21 cellular contexts compared by ENCODE assay signal in genomic region chrY:13805736-13806067, GRCh38.
DNase-seq lines count a peak whose midpoint lies in the region; ATAC-seq and TF ChIP-seq lines count a peak whose summit lies in the region.
"Had no signal": no experiment of that assay in that cellular context is flagged by ENCODE, and none has a peak within 500 bp of the region (broad histone marks: within the 10 kb centered on the region; RNA-seq: fewer than 3 reads in every experiment).

No MANE protein-coding gene starts in this region.

- no peak overlapping the region for H3K4me3 ChIP-seq in ascending aorta
- H3K4me3 ChIP-seq: A549 had no signal

- intact Hi-C loops in CD4-positive, alpha-beta T cell (cut with DNase I, micrococcal nuclease), result no loop called here
- intact Hi-C loops in activated T-helper 2 cell treated with anti-CD3 and anti-CD28 coated beads, Interferon-gamma antibody, Interleukin-2, Interleukin-4, amounts not matched to agents 10 μg/mL and 5 μg/mL and 100 μg/mL, durations not matched to agents 14 hours and 24 hours and 36 hours (cut with micrococcal nuclease), result no loop called here
- intact Hi-C loops in ascending aorta (cut with DNase I), result no loop called here

- POLR2A ChIA-PET in activated CD4-positive, alpha-beta T cell treated with anti-CD3 and anti-CD28 coated beads, Interleukin-2, amount 10 ng/mL, durations not matched to agents 7 days and 5 days (lab: Charles Lee), result interaction anchor here (0.6 kb wide), 1 partner anchor 539 kb away, joined by 3 read pairs; no protein-coding TSS in a partner anchor
- POLR2A ChIA-PET in CD4-positive, alpha-beta T cell (lab: Charles Lee), result interaction anchor here (0.7 to 1.8 kb wide), 4 partner anchors 53 to 789 kb away, joined by 3 to 8 read pairs (median 5); no protein-coding TSS in a partner anchor

- H3K27ac ChIP-seq in CD4-positive, alpha-beta T cell (ENCODE audit: low read depth, low read length), result no peak overlapping the region
- H3K27ac ChIP-seq in KOPT-K1 (ENCODE audit: low read depth, low read length, poor library complexity, severe bottlenecking) (peak overlapping the region; percentile 51), ascending aorta (no peak overlapping the region)
- H3K27ac ChIP-seq: A549 had no signal

- H3K9me3 Mint-ChIP-seq in activated CD4-positive, alpha-beta T cell treated with anti-CD3 and anti-CD28 coated beads, Interleukin-2, amount 10 ng/mL, durations not matched to agents 7 days and 5 days, result peaks cover 3% of the 10 kb centered on the region
- no peaks in the 10 kb centered on the region for H3K9me3 Mint-ChIP-seq in CD4-positive, alpha-beta T cell
- H3K9me3 Mint-ChIP-seq in activated T-helper 2 cell treated with anti-CD3 and anti-CD28 coated beads, Interferon-gamma antibody, Interleukin-2, Interleukin-4, amounts not matched to agents 10 μg/mL and 5 μg/mL and 100 μg/mL, durations not matched to agents 14 hours and 24 hours and 36 hours, result peaks cover 24% of the 10 kb centered on the region

- TF ChIP-seq CTCF in CD4-positive, alpha-beta T cell (IDR thresholded peaks at IDR 0.05), result no peak
- no peak for TF ChIP-seq CTCF in ascending aorta (IDR thresholded peaks at IDR 0.05)

- H3K27me3 Mint-ChIP-seq in activated CD4-positive, alpha-beta T cell treated with anti-CD3 and anti-CD28 coated beads, Interleukin-2, amount 10 ng/mL, durations not matched to agents 7 days and 5 days, result no peaks in the 10 kb centered on the region
- H3K27me3 Mint-ChIP-seq in CD4-positive, alpha-beta T cell, result no peaks in the 10 kb centered on the region
- H3K27me3 Mint-ChIP-seq in activated T-helper 2 cell treated with anti-CD3 and anti-CD28 coated beads, Interferon-gamma antibody, Interleukin-2, Interleukin-4, amounts not matched to agents 10 μg/mL and 5 μg/mL and 100 μg/mL, durations not matched to agents 14 hours and 24 hours and 36 hours (ENCODE audit: low read depth), result no peaks in the 10 kb centered on the region
- H3K27me3 Mint-ChIP-seq: CD4-positive, alpha-beta memory T cell had no signal

- H3K4me3 Mint-ChIP-seq in activated CD4-positive, alpha-beta T cell treated with anti-CD3 and anti-CD28 coated beads, Interleukin-2, amount 10 ng/mL, durations not matched to agents 7 days and 5 days, result no peak overlapping the region
- H3K4me3 Mint-ChIP-seq in CD4-positive, alpha-beta T cell, result no peak overlapping the region
- no peak overlapping the region for H3K4me3 Mint-ChIP-seq in activated T-helper 2 cell treated with anti-CD3 and anti-CD28 coated beads, Interferon-gamma antibody, Interleukin-2, Interleukin-4, amounts not matched to agents 10 μg/mL and 5 μg/mL and 100 μg/mL, durations not matched to agents 14 hours and 24 hours and 36 hours (ENCODE audit: low read depth)

- peak overlapping the region; percentile 72 for H3K27ac Mint-ChIP-seq in activated CD4-positive, alpha-beta T cell treated with anti-CD3 and anti-CD28 coated beads, Interleukin-2, amount 10 ng/mL, durations not matched to agents 7 days and 5 days
- peak overlapping the region; percentile 48 for H3K27ac Mint-ChIP-seq in CD4-positive, alpha-beta T cell
- H3K27ac Mint-ChIP-seq in activated T-helper 2 cell treated with anti-CD3 and anti-CD28 coated beads, Interferon-gamma antibody, Interleukin-2, Interleukin-4, amounts not matched to agents 10 μg/mL and 5 μg/mL and 100 μg/mL, durations not matched to agents 14 hours and 24 hours and 36 hours, result peak overlapping the region; percentile 77

- no peaks in the 10 kb centered on the region for H3K4me1 ChIP-seq in ascending aorta
- H3K4me1 ChIP-seq: A549 had no signal

- H3K9me3 ChIP-seq in CD4-positive, alpha-beta T cell (ENCODE audit: control insufficient read depth, low read length), result no peaks in the 10 kb centered on the region
- H3K9me3 ChIP-seq in KOPT-K1 (ENCODE audit: insufficient read depth, low read length, poor library complexity, severe bottlenecking) (peaks cover 14% of the 10 kb centered on the region), ascending aorta (no peaks in the 10 kb centered on the region)
- H3K9me3 ChIP-seq: A549 had no signal

- DNase-seq in activated CD4-positive, alpha-beta T cell treated with anti-CD3 and anti-CD28 coated beads, Interleukin-2, amount 10 ng/mL, durations not matched to agents 7 days and 5 days, result peak; percentile 13
- no peak for DNase-seq in activated CD4-positive, alpha-beta T cell treated with anti-CD3 and anti-CD28 coated beads, Interleukin-2, amount 50 U/mL, for 1 hour
- peak in 1 of 10 experiments; percentile 5 for DNase-seq in CD4-positive, alpha-beta T cell
- DNase-seq in activated T-helper 2 cell treated with anti-CD3 and anti-CD28 coated beads, Interferon-gamma antibody, Interleukin-2, Interleukin-4, amounts not matched to agents 10 μg/mL and 5 μg/mL and 100 μg/mL, durations not matched to agents 14 hours and 24 hours and 36 hours (ENCODE audit: low spot score), result no peak
- DNase-seq in ascending aorta (ENCODE audit: low spot score in 2 of 2) (no peak), 8988T (no peak)
- DNase-seq: Calu3; CD4-positive, alpha-beta memory T cell; DMS53; NCI-H1105 treated with DMSO at 0.1 percent for 48 hours; NCI-H1694 treated with DMSO at 0.1 percent for 48 hours; NCI-H2107; NCI-H2227 treated with DMSO at 0.1 percent for 48 hours; NCI-H510A treated with DMSO at 0.1 percent for 48 hours; NCI-H82; PC-3; RPMI8226; SHP77 treated with DMSO at 0.1 percent for 48 hours had no signal

- no peaks in the 10 kb centered on the region for H3K27me3 ChIP-seq in CD4-positive, alpha-beta T cell (ENCODE audit: control insufficient read depth, insufficient read depth, low read length)
- no peaks in the 10 kb centered on the region for H3K27me3 ChIP-seq in ascending aorta

- peaks cover 6% of the 10 kb centered on the region for H3K36me3 Mint-ChIP-seq in activated CD4-positive, alpha-beta T cell treated with anti-CD3 and anti-CD28 coated beads, Interleukin-2, amount 10 ng/mL, durations not matched to agents 7 days and 5 days (ENCODE audit: low read depth)
- peaks cover 11% of the 10 kb centered on the region for H3K36me3 Mint-ChIP-seq in CD4-positive, alpha-beta T cell (ENCODE audit: low read depth)
- H3K36me3 Mint-ChIP-seq in activated T-helper 2 cell treated with anti-CD3 and anti-CD28 coated beads, Interferon-gamma antibody, Interleukin-2, Interleukin-4, amounts not matched to agents 10 μg/mL and 5 μg/mL and 100 μg/mL, durations not matched to agents 14 hours and 24 hours and 36 hours (ENCODE audit: low read depth), result peaks cover 24% of the 10 kb centered on the region

- H3K4me1 Mint-ChIP-seq in activated CD4-positive, alpha-beta T cell treated with anti-CD3 and anti-CD28 coated beads, Interleukin-2, amount 10 ng/mL, durations not matched to agents 7 days and 5 days, result peaks cover 19% of the 10 kb centered on the region
- H3K4me1 Mint-ChIP-seq in CD4-positive, alpha-beta T cell (ENCODE audit: low read depth), result peaks cover 31% of the 10 kb centered on the region
- peaks cover 17% of the 10 kb centered on the region for H3K4me1 Mint-ChIP-seq in activated T-helper 2 cell treated with anti-CD3 and anti-CD28 coated beads, Interferon-gamma antibody, Interleukin-2, Interleukin-4, amounts not matched to agents 10 μg/mL and 5 μg/mL and 100 μg/mL, durations not matched to agents 14 hours and 24 hours and 36 hours (ENCODE audit: low read depth)

- ATAC-seq in CD4-positive, alpha-beta T cell (ENCODE audit: poor library complexity), result peak; percentile 32
- no peak for ATAC-seq in GM21515 (IDR thresholded peaks at IDR 0.05; ENCODE audit: unreplicated experiment)
- ATAC-seq: A549, PC-3 had no signal

- CTCF ChIA-PET in activated CD4-positive, alpha-beta T cell treated with anti-CD3 and anti-CD28 coated beads, Interleukin-2, amount 10 ng/mL, durations not matched to agents 7 days and 5 days (lab: Charles Lee), result no interaction called here
- CTCF ChIA-PET in CD4-positive, alpha-beta T cell (lab: Charles Lee), result no interaction called here

- H3K36me3 ChIP-seq in KOPT-K1 (ENCODE audit: insufficient read depth, low read length), result no peaks in the 10 kb centered on the region
- no peaks in the 10 kb centered on the region for H3K36me3 ChIP-seq in ascending aorta
